In the genomic region with DNA sequence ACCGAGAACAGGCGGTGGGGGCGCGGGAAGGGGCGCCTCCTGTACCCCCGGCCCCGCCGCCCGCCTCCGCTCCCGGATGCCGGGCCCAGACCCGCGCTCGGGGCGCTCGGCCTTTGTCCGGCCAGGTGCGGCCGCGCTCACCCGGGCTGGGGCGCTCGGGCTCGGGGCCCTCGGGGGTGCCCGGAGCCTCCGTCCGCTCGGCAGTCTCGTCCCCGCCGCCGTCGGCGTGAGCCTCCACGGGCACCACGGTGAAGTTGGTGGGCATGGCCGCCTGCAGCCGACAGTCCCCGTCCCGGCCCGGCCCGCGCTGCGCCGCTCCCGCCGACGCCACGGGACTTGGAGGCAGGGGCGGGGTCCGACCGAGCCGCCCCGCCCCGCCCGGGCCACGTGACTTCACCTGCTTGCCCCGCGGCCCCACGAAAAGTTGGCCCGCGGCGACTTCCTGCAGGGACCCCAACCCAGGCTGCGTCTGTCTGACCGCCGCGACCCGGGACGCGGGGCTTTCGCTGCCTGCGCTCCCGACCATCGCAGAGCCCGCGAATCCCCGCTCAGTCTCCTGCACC, we compare ENCODE assay signal across 8 cellular contexts. TPM values are rescaled to one million over a fixed set of nuclear protein-coding genes. Genes with fewer than 3 reads are reported as not detected.
DNase-seq lines count a peak whose midpoint lies in the region; ATAC-seq and TF ChIP-seq lines count a peak whose summit lies in the region.

Gene SLC12A7 (minus strand): TSS at position 337 of the 563 bp plus-strand sequence. CDS start 72 bp downstream, at position 265.

- DNase-seq in CD1c-positive myeloid dendritic cell (ENCODE audit: extremely low spot score) (peak; percentile 50), colonic mucosa (peak; percentile 83), right lobe of liver (peak; percentile 81 to 84 (median 83)), SHP77 (lab: John Stamatoyannopoulos, UW) (no peak)
- DNase-seq in activated CD4-positive, CD25-positive, alpha-beta regulatory T cell (lab: John Stamatoyannopoulos, UW) = peak; percentile 7 to 22 (median 18)
- peak; percentile 61 to 62 for DNase-seq in stimulated activated CD4-positive, alpha-beta T cell treated with anti-CD3 and anti-CD28 coated beads, Interleukin-4, amount 100 ng/mL, for 48 hours (ENCODE audit: low read depth in 2 of 2)

- intact Hi-C loops in colonic mucosa (cut with DNase I) (no loop called here), right lobe of liver (cut with DNase I) (no loop called here)

- H3K27ac ChIP-seq in colonic mucosa (peak within 1 kb of the TSS; percentile 88), right lobe of liver (peak within 1 kb of the TSS; percentile 95 to 99 (median 99))

- H4K20me1 ChIP-seq in Loucy (ENCODE audit: insufficient read depth, low read length, poor library complexity, severe bottlenecking) = no peaks in the 10 kb centered on the region

- H3K4me2 ChIP-seq in Loucy (ENCODE audit: low read depth, low read length, poor library complexity, severe bottlenecking) = peak within 1 kb of the TSS; percentile 92

- TF ChIP-seq POLR2A in right lobe of liver (IDR thresholded peaks at IDR 0.05) = peak; percentile 96

- H3K9ac ChIP-seq in Loucy (ENCODE audit: low read depth, low read length, poor library complexity, severe bottlenecking) (peak within 1 kb of the TSS; percentile 82), colonic mucosa (ENCODE audit: low read depth in 2 of 2, low read length in 2 of 2) (peak within 1 kb of the TSS; percentile 96 to 97)

- peak within 1 kb of the TSS; percentile 82 for H3K4me3 ChIP-seq in Loucy (ENCODE audit: low read length, poor library complexity, severe bottlenecking)
- H3K4me3 ChIP-seq in colonic mucosa = peak within 1 kb of the TSS; percentile 94
- H3K4me3 ChIP-seq in right lobe of liver = peak within 1 kb of the TSS; percentile 85 to 98 (median 91)

- H3K79me2 ChIP-seq in Loucy (ENCODE audit: insufficient read depth, low read length) = peaks cover 30% of the 10 kb centered on the region; the same call in 1 of the 2 replicates

- WGBS in right lobe of liver (ENCODE audit: insufficient coverage, low coverage, low lambda C conversion rate, missing lambda C conversion rate) = no CpG with 5 or more reads among the region's 79 CpGs

- no peaks in the 10 kb centered on the region for H3K27me3 ChIP-seq in Loucy (ENCODE audit: insufficient read depth, low read length, poor library complexity, severe bottlenecking)
- no peaks in the 10 kb centered on the region for H3K27me3 ChIP-seq in colonic mucosa
- H3K27me3 ChIP-seq in right lobe of liver = no peaks in the 10 kb centered on the region

- peak within 1 kb of the TSS; percentile 62 for H2AFZ ChIP-seq in Loucy (ENCODE audit: low read length)

- H3K9me2 ChIP-seq in Loucy (replicated peaks; ENCODE audit: low read depth, low read length) = no peaks in the 10 kb centered on the region

- no peaks in the 10 kb centered on the region for H3F3A ChIP-seq in Loucy (ENCODE audit: low read depth)

- no peak for TF ChIP-seq CTCF in Loucy (conservative IDR thresholded peaks at IDR 0.05; ENCODE audit: low read length)
- no peak for TF ChIP-seq CTCF in colonic mucosa (IDR thresholded peaks at IDR 0.05)
- no peak for TF ChIP-seq CTCF in right lobe of liver (IDR thresholded peaks at IDR 0.05)

- H3K4me1 ChIP-seq in Loucy (ENCODE audit: insufficient read depth, low read length, poor library complexity, severe bottlenecking) (peaks cover 26% of the 10 kb centered on the region), colonic mucosa (peaks cover 11% of the 10 kb centered on the region), right lobe of liver (peaks cover 0 to 36% (median 14%) of the 10 kb centered on the region in 4 donors)

- no peaks in the 10 kb centered on the region for H3K36me3 ChIP-seq in Loucy (ENCODE audit: insufficient read depth, low read length)
- H3K36me3 ChIP-seq in colonic mucosa = no peaks in the 10 kb centered on the region
- no peaks in the 10 kb centered on the region for H3K36me3 ChIP-seq in right lobe of liver

- no peaks in the 10 kb centered on the region for H3K9me3 ChIP-seq in Loucy (ENCODE audit: insufficient read depth, low read depth, low read length)
- no peaks in the 10 kb centered on the region for H3K9me3 ChIP-seq in colonic mucosa
- H3K9me3 ChIP-seq in right lobe of liver = no peaks in the 10 kb centered on the region

- ATAC-seq in GM21360 (IDR thresholded peaks at IDR 0.05; ENCODE audit: unreplicated experiment) (peak; percentile 62), right lobe of liver (peak; percentile 32 to 50 (median 46))

RNA-seq across cellular contexts. Expression of gene SLC12A7, which starts in this region (rescaled TPM):
- 10 to 100 TPM; 64.6 to 81.2 TPM for total RNA-seq in colonic mucosa
- 10 to 100 TPM; 38.9 to 65.2 (median 53.3) TPM for total RNA-seq in right lobe of liver

Comparison
In these comparisons a context has a peak if more than half of its experiments do, and no peak if none do; other contexts are left out.
1. DNase-seq: peak in CD1c-positive myeloid dendritic cell (single experiment), activated CD4-positive, CD25-positive, alpha-beta regulatory T cell (4 of 4), colonic mucosa (single experiment), right lobe of liver (3 of 3) and stimulated activated CD4-positive, alpha-beta T cell treated with anti-CD3 and anti-CD28 coated beads, Interleukin-4, amount 100 ng/mL, for 48 hours (2 of 2); none in SHP77 (0 of 2).
2. Peak in every context shown above with its lines, with median percentiles within 50 percentile points of each other: H3K4me3 ChIP-seq.